In genomic region chrX:10014462-10015373, GRCh38 we compare ENCODE assay signal across 8 cellular contexts. TPM values are rescaled to one million over a fixed set of nuclear protein-coding genes. Genes with fewer than 3 reads are reported as not detected.
DNase-seq lines count a peak whose midpoint lies in the region; ATAC-seq and TF ChIP-seq lines count a peak whose summit lies in the region.

No MANE protein-coding gene starts in this region.

- DNase-seq in NCI-H524 (lab: John Stamatoyannopoulos, UW) (peak; percentile 57 to 69), NCI-H524 treated with DMSO at 0.1 percent for 48 hours (lab: John Stamatoyannopoulos, UW) (no peak), NCI-H2196 (lab: John Stamatoyannopoulos, UW; ENCODE audit: unreplicated experiment) (peak; percentile 75), chondrocyte (ENCODE audit: low spot score) (peak; percentile 95)
- DNase-seq in activated CD4-positive, alpha-beta T cell treated with anti-CD3 and anti-CD28 coated beads for 4 hours: peak; percentile 76 to 79
- DNase-seq in stimulated activated CD4-positive, alpha-beta T cell treated with anti-CD3 and anti-CD28 coated beads, Interleukin-15, amount 100 ng/mL, for 48 hours (ENCODE audit: low read depth in 2 of 2): peak; percentile 40 to 45

- H3K27me3 Mint-ChIP-seq in chondrocyte (ENCODE audit: low read depth): no peaks in the 10 kb centered on the region

- peaks cover 2% of the 10 kb centered on the region for H3K36me3 Mint-ChIP-seq in chondrocyte (ENCODE audit: low read depth)

- no peak for TF ChIP-seq CTCF in chondrocyte (IDR thresholded peaks at IDR 0.05)

- peak; percentile 73 for ATAC-seq in HG02970 (IDR thresholded peaks at IDR 0.05; ENCODE audit: low FRiP score, unreplicated experiment)

- H3K4me3 Mint-ChIP-seq in chondrocyte (ENCODE audit: unreplicated experiment): peak overlapping the region; percentile 68

- H3K9me3 Mint-ChIP-seq in chondrocyte (ENCODE audit: low read depth): peaks cover 6% of the 10 kb centered on the region

- H3K27ac ChIP-seq in layer of hippocampus (ENCODE audit: low read depth, low read length): peak overlapping the region; percentile 75

- H3K4me1 Mint-ChIP-seq in chondrocyte (ENCODE audit: low read depth): peaks cover 47% of the 10 kb centered on the region

- H3K27me3 ChIP-seq in layer of hippocampus (ENCODE audit: control insufficient read depth, insufficient read depth, low read length): no peaks in the 10 kb centered on the region

- peak overlapping the region; percentile 70 for H3K27ac Mint-ChIP-seq in chondrocyte (ENCODE audit: unreplicated experiment)

RNA-seq across cellular contexts. Expression of gene CLDN34, which starts 47.6 kb away (rescaled TPM):
- total RNA-seq in chondrocyte: not detected in 3 replicates
